ENCODE assay signal across 8 cellular contexts in genomic region chr1:156657161-156657970, GRCh38. TPM values are rescaled to one million over a fixed set of nuclear protein-coding genes. Genes with fewer than 3 reads are reported as not detected.
DNase-seq lines count a peak whose midpoint lies in the region; ATAC-seq and TF ChIP-seq lines count a peak whose summit lies in the region.

No MANE protein-coding gene starts in this region.

- peak overlapping the region; percentile 40 for H3K4me3 ChIP-seq in smooth muscle cell

- no TSS peak for BruUV-seq in MCF 10A (replicated peaks; lab: Mats Ljungman, UMichigan)

- peak overlapping the region; percentile 81 for H3K4me2 ChIP-seq in smooth muscle cell

- WGBS in smooth muscle cell (ENCODE audit: low lambda C conversion rate) = 2% methylated on average over 41 of the region's 45 CpGs

- ATAC-seq in HG02759 (IDR thresholded peaks at IDR 0.05; ENCODE audit: unreplicated experiment) (no peak), HG03439 (IDR thresholded peaks at IDR 0.05; ENCODE audit: unreplicated experiment) (no peak)

- H3K4me3 Mint-ChIP-seq in MCF 10A (ENCODE audit: unreplicated experiment) = peak overlapping the region; percentile 30

- TF ChIP-seq CTCF in GM12801 (IDR thresholded peaks at IDR 0.05; ENCODE audit: extremely low read depth, insufficient read length) (peak; percentile 21), VCaP (conservative IDR thresholded peaks at IDR 0.05) (peak; percentile 97), MCF 10A (IDR thresholded peaks at IDR 0.05; ENCODE audit: unreplicated experiment) (peak; percentile 98), smooth muscle cell (IDR thresholded peaks at IDR 0.05; ENCODE audit: borderline replicate concordance, insufficient read depth, poor library complexity, severe bottlenecking) (peak; percentile 98)

- peaks cover 20% of the 10 kb centered on the region for H3F3A ChIP-seq in smooth muscle cell (ENCODE audit: low read depth)

- H3K36me3 Mint-ChIP-seq in MCF 10A (ENCODE audit: insufficient read depth, unreplicated experiment) = peaks cover 18% of the 10 kb centered on the region

- POLR2A ChIA-PET in MCF 10A (lab: Yijun Ruan, JAX) = interaction anchor here (0.6 to 0.7 kb wide), 3 partner anchors 64 to 114 kb away, joined by 3 read pairs; no protein-coding TSS in a partner anchor

- H3K4me1 ChIP-seq in smooth muscle cell (ENCODE audit: low read depth) = peaks cover 27% of the 10 kb centered on the region

- no peak overlapping the region for H3K27ac Mint-ChIP-seq in MCF 10A (ENCODE audit: low read depth, unreplicated experiment)

- no peak overlapping the region for H2AFZ ChIP-seq in smooth muscle cell (ENCODE audit: low read depth)

- H3K36me3 ChIP-seq in smooth muscle cell (ENCODE audit: low read depth) = no peaks in the 10 kb centered on the region

- no peaks in the 10 kb centered on the region for H3K9me3 Mint-ChIP-seq in MCF 10A (ENCODE audit: unreplicated experiment)

- CTCF ChIA-PET in MCF 10A (lab: Yijun Ruan, JAX) = interaction anchor here (0.6 to 13.0 kb wide), 43 partner anchors 7 to 305 kb away, joined by 3 to 552 read pairs (median 5); partner anchors contain the start of genes BCAN, CRABP2, GPATCH4 and HAPLN2

- no peak overlapping the region for H3K9ac ChIP-seq in smooth muscle cell (ENCODE audit: low read depth)

- peaks cover 31% of the 10 kb centered on the region for H3K27me3 ChIP-seq in smooth muscle cell (ENCODE audit: low read depth)

- H3K79me2 ChIP-seq in smooth muscle cell (ENCODE audit: low read depth) = no peaks in the 10 kb centered on the region

- H4K20me1 ChIP-seq in smooth muscle cell (ENCODE audit: low read depth) = peaks cover 2% of the 10 kb centered on the region

- intact Hi-C loops in MCF 10A (cut with micrococcal nuclease) = loop anchor here (1.0 kb wide), 1 partner anchor 30 kb away; no protein-coding TSS in a partner anchor

- peaks cover 39% of the 10 kb centered on the region for H3K4me1 Mint-ChIP-seq in MCF 10A (ENCODE audit: insufficient read depth, unreplicated experiment)

- no peaks in the 10 kb centered on the region for H3K27me3 Mint-ChIP-seq in MCF 10A (ENCODE audit: insufficient read depth, unreplicated experiment)

- DNase-seq in NCI-H1105 treated with DMSO at 0.1 percent for 48 hours (lab: John Stamatoyannopoulos, UW) = peak; percentile 33
- DNase-seq in MCF 10A (ENCODE audit: unreplicated experiment) = peak; percentile 64
- peak; percentile 86 for DNase-seq in inferior parietal cortex (ENCODE audit: extremely low spot score)
- peak; percentile 48 for DNase-seq in smooth muscle cell (lab: John Stamatoyannopoulos, UW; ENCODE audit: unreplicated experiment)

- no peak overlapping the region for H3K27ac ChIP-seq in VCaP
- no peak overlapping the region for H3K27ac ChIP-seq in smooth muscle cell (ENCODE audit: low read depth)

- H3K9me3 ChIP-seq in smooth muscle cell (replicated peaks; ENCODE audit: low read depth) = no peaks in the 10 kb centered on the region

RNA-seq across cellular contexts. Expression of gene BCAN, which starts 15.4 kb away (rescaled TPM):
- total RNA-seq in MCF 10A (2022) = 0.37 TPM in 1 of 2 replicates, not detected in the other
- total RNA-seq in smooth muscle cell = not detected in 2 replicates
- polyA plus RNA-seq in smooth muscle cell = 0.79 TPM in 1 of 2 replicates, not detected in the other

RNA-seq across cellular contexts. Expression of gene NES, which starts 19.8 kb away (rescaled TPM):
- total RNA-seq in MCF 10A (2022) (not detected in 2 replicates), smooth muscle cell (27.1 and 28.5 TPM in 2 replicates)
- polyA plus RNA-seq in smooth muscle cell = 11.3 and 23.3 TPM in 2 replicates

RNA-seq across cellular contexts. Expression of gene HAPLN2, which starts 38.2 kb away (rescaled TPM):
- not detected in 2 replicates for total RNA-seq in MCF 10A (2022)
- not detected in 2 replicates for total RNA-seq in smooth muscle cell
- polyA plus RNA-seq in smooth muscle cell = 1.00 TPM in 1 of 2 replicates, not detected in the other

RNA-seq across cellular contexts. Expression of gene CRABP2, which starts 48.0 kb away (rescaled TPM):
- total RNA-seq in MCF 10A (2022) (0.98 and 1.9 TPM in 2 replicates), smooth muscle cell (69.4 and 86.6 TPM in 2 replicates)
- 145 and 277 TPM in 2 replicates for polyA plus RNA-seq in smooth muscle cell

RNA-seq across cellular contexts. Expression of gene GPATCH4, which starts 56.1 kb away (rescaled TPM):
- total RNA-seq in MCF 10A (2022) (67.3 and 107 TPM in 2 replicates), smooth muscle cell (7.5 and 11.9 TPM in 2 replicates)
- 19.9 and 31.3 TPM in 2 replicates for polyA plus RNA-seq in smooth muscle cell

Comparison
In these comparisons a context has a peak if more than half of its experiments do, and no peak if none do; other contexts are left out.
1. CTCF ChIP-seq: peak in every context shown above with its lines; median percentile 98 in MCF 10A; 98 in smooth muscle cell; 97 in VCaP; 21 in GM12801.
2. DNase-seq: peak in every context shown above with its lines; median percentile 86 in inferior parietal cortex; 64 in MCF 10A; 48 in smooth muscle cell; 33 in NCI-H1105 treated with DMSO at 0.1 percent for 48 hours.
3. RNA of gene NES, which starts 19.8 kb away (total RNA-seq): 27.1 to 28.5 TPM in smooth muscle cell; not detected in MCF 10A; every median in the first group is over 10 times any median in the second.